ENCODE assay signal across 22 cellular contexts in genomic region chrX:13923845-13924244, GRCh38.
DNase-seq lines count a peak whose midpoint lies in the region; ATAC-seq, FAIRE-seq and TF ChIP-seq lines count a peak whose summit lies in the region.
"Had no signal": no experiment of that assay in that cellular context is flagged by ENCODE, and none has a peak within 500 bp of the region (broad histone marks: within the 10 kb centered on the region; RNA-seq: fewer than 3 reads in every experiment).

No MANE protein-coding gene starts in this region.

- no peaks in the 10 kb centered on the region for H3K4me1 Mint-ChIP-seq in MCF 10A (ENCODE audit: insufficient read depth, unreplicated experiment)
- H3K4me1 Mint-ChIP-seq in activated CD4-positive, alpha-beta T cell treated with anti-CD3 and anti-CD28 coated beads for 36 hours, result no peaks in the 10 kb centered on the region

- no peaks in the 10 kb centered on the region for H3K4me1 ChIP-seq in pancreas
- H3K4me1 ChIP-seq: BLaER1, prostate gland, transverse colon had no signal

- H3K36me3 ChIP-seq in pancreas, result no peaks in the 10 kb centered on the region
- H3K36me3 ChIP-seq: BLaER1, prostate gland, transverse colon had no signal

- peak; percentile 15 for DNase-seq in NCI-H1092 treated with DMSO at 0.1 percent for 48 hours (lab: John Stamatoyannopoulos, UW)
- DNase-seq in NCI-H1092 (lab: John Stamatoyannopoulos, UW), result no peak
- peak; percentile 48 for DNase-seq in NCI-H2107 (lab: John Stamatoyannopoulos, UW)
- DNase-seq in MCF 10A (ENCODE audit: unreplicated experiment), result peak; percentile 95
- DNase-seq in pancreas, result peak in 3 of 6 donors; percentile 20 to 47 (median 20)
- no peak for DNase-seq in activated naive CD4-positive, alpha-beta T cell treated with anti-CD3 and anti-CD28 coated beads, Interleukin-2, amount 50 U/mL, for 72 hours (ENCODE audit: low spot score in 2 of 2)
- DNase-seq in activated CD4-positive, alpha-beta T cell treated with anti-CD3 and anti-CD28 coated beads for 36 hours, result no peak
- DNase-seq: amniotic stem cell; central memory CD4-positive, alpha-beta T cell; effector CD4-positive, alpha-beta T cell; H9; islet precursor cell; mesendoderm; stimulated activated naive CD4-positive, alpha-beta T cell; transverse colon had no signal

- H3K4me3 ChIP-seq in pancreas, result no peak overlapping the region
- H3K4me3 ChIP-seq: BLaER1, prostate gland, transverse colon had no signal

- intact Hi-C loops in MCF 10A (cut with micrococcal nuclease) (loop anchor here (1.0 kb wide), 1 partner anchor 108 kb away; no protein-coding TSS in a partner anchor), pancreas (cut with DNase I) (no loop called here)
- intact Hi-C loops in activated CD4-positive, alpha-beta T cell treated with anti-CD3 and anti-CD28 coated beads for 36 hours (cut with DNase I, micrococcal nuclease), result no loop called here

- H3K36me3 Mint-ChIP-seq in MCF 10A (ENCODE audit: insufficient read depth, unreplicated experiment), result peaks cover 10% of the 10 kb centered on the region
- H3K36me3 Mint-ChIP-seq in activated naive CD4-positive, alpha-beta T cell treated with anti-CD3 and anti-CD28 coated beads, Interleukin-2, amount 50 U/mL, for 72 hours, result no peaks in the 10 kb centered on the region
- H3K36me3 Mint-ChIP-seq in activated CD4-positive, alpha-beta T cell treated with anti-CD3 and anti-CD28 coated beads for 36 hours (ENCODE audit: low read depth), result no peaks in the 10 kb centered on the region

- H3K27me3 Mint-ChIP-seq in MCF 10A (ENCODE audit: insufficient read depth, unreplicated experiment), result peaks cover 48% of the 10 kb centered on the region
- H3K27me3 Mint-ChIP-seq in activated CD4-positive, alpha-beta T cell treated with anti-CD3 and anti-CD28 coated beads for 36 hours, result no peaks in the 10 kb centered on the region

- BruUV-seq in MCF 10A (replicated peaks; lab: Mats Ljungman, UMichigan), result no TSS peak

- H3K27me3 ChIP-seq in pancreas, result no peaks in the 10 kb centered on the region
- H3K27me3 ChIP-seq: transverse colon had no signal

- FAIRE-seq in pancreas (lab: Jason Lieb, UNC), result no peak
- FAIRE-seq: A204.1, HTR-8/SVneo had no signal

- no peaks in the 10 kb centered on the region for H3K9me3 ChIP-seq in pancreas
- H3K9me3 ChIP-seq: BLaER1, prostate gland, transverse colon had no signal

- CTCF ChIA-PET in MCF 10A (lab: Yijun Ruan, JAX), result interaction anchor here (0.5 to 3.3 kb wide), 17 partner anchors 9 to 235 kb away, joined by 3 to 14 read pairs (median 4); partner anchors contain the start of genes GEMIN8 and RAB9A
- CTCF ChIA-PET in activated CD4-positive, alpha-beta T cell treated with anti-CD3 and anti-CD28 coated beads for 36 hours (lab: Charles Lee), result no interaction called here

- H3K4me3 Mint-ChIP-seq in MCF 10A (ENCODE audit: unreplicated experiment), result no peak overlapping the region
- H3K4me3 Mint-ChIP-seq in activated CD4-positive, alpha-beta T cell treated with anti-CD3 and anti-CD28 coated beads for 36 hours, result no peak overlapping the region
- H3K4me3 Mint-ChIP-seq: H9, nephron had no signal

- H3K27ac ChIP-seq in pancreas, result no peak overlapping the region
- H3K27ac ChIP-seq: BLaER1, prostate gland, transverse colon had no signal

- WGBS in pancreas, 2 donors, result 36 to 44% methylated on average over 5 of the region's 5 CpGs

- H3K9me3 Mint-ChIP-seq in MCF 10A (ENCODE audit: unreplicated experiment), result no peaks in the 10 kb centered on the region
- no peaks in the 10 kb centered on the region for H3K9me3 Mint-ChIP-seq in activated naive CD4-positive, alpha-beta T cell treated with anti-CD3 and anti-CD28 coated beads, Interleukin-2, amount 50 U/mL, for 72 hours
- no peaks in the 10 kb centered on the region for H3K9me3 Mint-ChIP-seq in activated CD4-positive, alpha-beta T cell treated with anti-CD3 and anti-CD28 coated beads for 36 hours (ENCODE audit: low read depth)
- H3K9me3 Mint-ChIP-seq: activated T-helper 2 cell treated with anti-CD3 and anti-CD28 coated beads, Interferon-gamma antibody, Interleukin-2, Interleukin-4, amounts not matched to agents 10 μg/mL and 5 μg/mL and 100 μg/mL, durations not matched to agents 14 hours and 24 hours and 36 hours had no signal

- no peak overlapping the region for H3K27ac Mint-ChIP-seq in MCF 10A (ENCODE audit: low read depth, unreplicated experiment)
- no peak overlapping the region for H3K27ac Mint-ChIP-seq in activated naive CD4-positive, alpha-beta T cell treated with anti-CD3 and anti-CD28 coated beads, Interleukin-2, amount 50 U/mL, for 72 hours
- no peak overlapping the region for H3K27ac Mint-ChIP-seq in activated CD4-positive, alpha-beta T cell treated with anti-CD3 and anti-CD28 coated beads for 36 hours
- H3K27ac Mint-ChIP-seq: activated T-helper 2 cell treated with anti-CD3 and anti-CD28 coated beads, Interferon-gamma antibody, Interleukin-2, Interleukin-4, amounts not matched to agents 10 μg/mL and 5 μg/mL and 100 μg/mL, durations not matched to agents 14 hours and 24 hours and 36 hours had no signal

- TF ChIP-seq CTCF in MCF 10A (IDR thresholded peaks at IDR 0.05; ENCODE audit: unreplicated experiment) (peak; percentile 27), pancreas (IDR thresholded peaks at IDR 0.05) (no peak)

- peak; percentile 83 to 96 (median 90) for ATAC-seq in pancreas
- no peak for ATAC-seq in activated naive CD4-positive, alpha-beta T cell treated with anti-CD3 and anti-CD28 coated beads, Interleukin-2, amount 50 U/mL, for 72 hours
- no peak for ATAC-seq in HG03432 (IDR thresholded peaks at IDR 0.05; ENCODE audit: unreplicated experiment)
- no peak for ATAC-seq in activated CD4-positive, alpha-beta T cell treated with anti-CD3 and anti-CD28 coated beads for 36 hours

- POLR2A ChIA-PET in MCF 10A (lab: Yijun Ruan, JAX), result interaction anchor here (0.6 to 3.2 kb wide), 10 partner anchors 9 to 189 kb away, joined by 3 to 36 read pairs (median 6); partner anchors contain the start of genes GEMIN8, OFD1 and TRAPPC2
- POLR2A ChIA-PET in activated CD4-positive, alpha-beta T cell treated with anti-CD3 and anti-CD28 coated beads for 36 hours (lab: Charles Lee), result no interaction called here

Comparison
In these comparisons a context has a peak if more than half of its experiments do, and no peak if none do; other contexts are left out.
1. DNase-seq: peak in NCI-H1092 treated with DMSO at 0.1 percent for 48 hours (single experiment), NCI-H2107 (single experiment) and MCF 10A (single experiment); none in NCI-H1092 (single experiment), activated naive CD4-positive, alpha-beta T cell treated with anti-CD3 and anti-CD28 coated beads, Interleukin-2, amount 50 U/mL, for 72 hours (0 of 2) and activated CD4-positive, alpha-beta T cell treated with anti-CD3 and anti-CD28 coated beads for 36 hours (single experiment).
2. ATAC-seq: peak in pancreas (4 of 4); none in activated naive CD4-positive, alpha-beta T cell treated with anti-CD3 and anti-CD28 coated beads, Interleukin-2, amount 50 U/mL, for 72 hours (0 of 2), HG03432 (single experiment) and activated CD4-positive, alpha-beta T cell treated with anti-CD3 and anti-CD28 coated beads for 36 hours (single experiment).